7 cellular contexts compared by ENCODE assay signal in the genomic region with DNA sequence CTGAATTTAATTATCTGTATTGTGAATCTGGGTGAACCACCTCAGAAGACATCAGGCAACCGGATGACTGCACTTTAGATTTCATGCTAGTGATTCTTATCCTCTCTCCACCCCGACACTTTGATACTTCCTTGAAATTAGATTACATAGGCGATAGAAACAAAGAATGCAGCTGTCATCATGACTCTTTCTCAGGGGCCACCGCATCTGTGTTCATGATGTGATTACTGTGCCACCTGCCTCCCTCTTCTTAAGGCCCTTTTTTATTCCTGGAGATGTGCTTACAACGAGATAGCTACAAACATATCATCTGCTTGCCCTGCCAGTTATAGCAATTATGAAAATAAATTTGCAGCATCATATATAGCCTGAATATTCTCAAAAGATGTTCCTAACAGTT.
A peak's percentile ranks its signal among the peaks of the same experiment; 100 is the strongest.
DNase-seq lines count a peak whose midpoint lies in the region; ATAC-seq and TF ChIP-seq lines count a peak whose summit lies in the region.
"Not testable (repeated sequence)": the region's sequence is repeated elsewhere in the genome, so short reads cannot be mapped to it uniquely, and the experiment has no call there.

No MANE protein-coding gene starts in this region.

- not testable (repeated sequence) for H3K36me3 ChIP-seq in DND-41 (ENCODE audit: insufficient read depth, low read length)

- H3K79me2 ChIP-seq in DND-41 (ENCODE audit: insufficient read depth, low read length), result not testable (repeated sequence)

- not testable (repeated sequence) for H3K27me3 Mint-ChIP-seq in activated naive CD4-positive, alpha-beta T cell treated with anti-CD3 and anti-CD28 coated beads, Interleukin-2, amount 50 U/mL, for 24 hours

- H3K4me2 ChIP-seq in DND-41 (ENCODE audit: insufficient read depth, low read length), result not testable (repeated sequence)

- DNase-seq in DND-41 (peak; percentile 58), LHCN-M2 (ENCODE audit: low read depth) (peak; percentile 0), NCI-H524 (lab: John Stamatoyannopoulos, UW) (peak; percentile 46 to 65), NCI-H524 treated with DMSO at 0.1 percent for 48 hours (lab: John Stamatoyannopoulos, UW) (peak; percentile 7), NCI-H82 (lab: John Stamatoyannopoulos, UW) (peak; percentile 85), NCI-H82 treated with DMSO at 0.1 percent for 48 hours (lab: John Stamatoyannopoulos, UW; ENCODE audit: unreplicated experiment) (peak; percentile 61)

- peak; percentile 87 for ATAC-seq in DND-41 (ENCODE audit: insufficient read depth, low read depth)

- not testable (repeated sequence) for H3K9me3 ChIP-seq in DND-41 (ENCODE audit: insufficient read depth, low read length, severe bottlenecking)

- peak overlapping the region; percentile 77 for H3K27ac Mint-ChIP-seq in activated naive CD4-positive, alpha-beta T cell treated with anti-CD3 and anti-CD28 coated beads, Interleukin-2, amount 50 U/mL, for 24 hours

- H3K9me3 Mint-ChIP-seq in activated naive CD4-positive, alpha-beta T cell treated with anti-CD3 and anti-CD28 coated beads, Interleukin-2, amount 50 U/mL, for 24 hours, result not testable (repeated sequence)

- H3K9ac ChIP-seq in DND-41 (ENCODE audit: low read depth, low read length), result not testable (repeated sequence)

- H3K36me3 Mint-ChIP-seq in activated naive CD4-positive, alpha-beta T cell treated with anti-CD3 and anti-CD28 coated beads, Interleukin-2, amount 50 U/mL, for 24 hours, result not testable (repeated sequence)

- not testable (repeated sequence) for H3K4me3 Mint-ChIP-seq in activated naive CD4-positive, alpha-beta T cell treated with anti-CD3 and anti-CD28 coated beads, Interleukin-2, amount 50 U/mL, for 24 hours

- H3K4me1 ChIP-seq in DND-41 (ENCODE audit: insufficient read depth, low read length), result peaks cover 12% of the 10 kb centered on the region; the same call in 1 of the 2 replicates

- not testable (repeated sequence) for H2AFZ ChIP-seq in DND-41 (ENCODE audit: low read depth, low read length)

- H4K20me1 ChIP-seq in DND-41 (ENCODE audit: insufficient read depth, low read length), result not testable (repeated sequence)

- not testable (repeated sequence) for TF ChIP-seq CTCF in DND-41 (IDR thresholded peaks at IDR 0.05; ENCODE audit: borderline replicate concordance, extremely low read depth, low read length, poor library complexity, severe bottlenecking)

- not testable (repeated sequence) for H3K4me1 Mint-ChIP-seq in activated naive CD4-positive, alpha-beta T cell treated with anti-CD3 and anti-CD28 coated beads, Interleukin-2, amount 50 U/mL, for 24 hours

- not testable (repeated sequence) for H3K27me3 ChIP-seq in DND-41 (ENCODE audit: insufficient read depth, low read length, poor library complexity)

- not testable (repeated sequence) for H3K4me3 ChIP-seq in DND-41 (ENCODE audit: low read depth in 1 of 2, low read length in 2 of 2)

- H3K27ac ChIP-seq in DND-41 (ENCODE audit: low read length), result not testable (repeated sequence)

Comparison
In these comparisons a context has a peak if more than half of its experiments do, and no peak if none do; other contexts are left out.
1. DNase-seq: peak in every context shown above with its lines; median percentile 85 in NCI-H82; 61 in NCI-H82 treated with DMSO at 0.1 percent for 48 hours; 58 in DND-41; 56 in NCI-H524; 7 in NCI-H524 treated with DMSO at 0.1 percent for 48 hours; 0 in LHCN-M2.